ENCODE assay signal across 10 cellular contexts in the genomic region with DNA sequence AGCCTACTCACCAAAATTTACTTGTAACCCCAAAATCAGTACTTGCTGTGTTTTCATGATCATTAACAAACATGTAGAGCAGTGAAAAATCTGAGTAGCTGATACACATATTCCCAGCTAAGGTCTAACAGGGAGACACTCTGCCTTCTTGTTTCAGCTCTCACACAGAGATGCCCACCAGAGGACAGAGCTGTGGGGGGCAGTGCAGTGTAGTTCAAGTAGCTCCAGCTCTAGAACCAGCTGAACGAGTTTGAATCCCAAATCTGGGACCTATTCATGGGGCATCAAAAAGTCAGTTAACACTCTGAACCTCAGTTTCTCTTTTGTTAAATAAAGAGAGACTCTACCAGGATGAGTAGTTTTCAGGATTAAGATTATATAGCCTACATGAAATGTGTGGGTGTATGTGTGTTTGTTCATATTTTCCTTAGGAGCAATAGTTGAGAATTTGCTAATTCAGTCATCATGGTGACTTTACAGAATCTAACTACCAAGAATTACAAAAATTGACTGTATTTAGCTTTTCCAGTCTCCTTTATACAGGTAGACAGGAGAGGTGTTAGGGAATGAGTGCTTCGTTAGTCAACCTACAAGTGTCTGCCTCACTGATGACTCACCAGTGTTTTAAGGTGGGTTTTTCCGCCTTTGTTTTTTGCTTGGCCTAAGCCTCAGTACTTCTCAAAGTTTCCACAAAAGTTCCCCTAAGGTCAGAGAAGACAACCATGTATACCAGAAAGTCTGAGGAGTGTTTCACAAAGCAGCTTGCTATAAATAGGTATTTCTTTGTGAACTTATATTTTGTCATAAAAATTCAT.
DNase-seq lines count a peak whose midpoint lies in the region; ATAC-seq and TF ChIP-seq lines count a peak whose summit lies in the region.
"Had no signal": no experiment of that assay in that cellular context is flagged by ENCODE, and none has a peak within 500 bp of the region (broad histone marks: within the 10 kb centered on the region; RNA-seq: fewer than 3 reads in every experiment).

No MANE protein-coding gene starts in this region.

- H3K4me1 ChIP-seq in CD8-positive, alpha-beta T cell (ENCODE audit: insufficient read depth, low read length): peaks cover 9% of the 10 kb centered on the region

- no peaks in the 10 kb centered on the region for H3K9me3 ChIP-seq in CD8-positive, alpha-beta T cell (ENCODE audit: low read length)

- CTCF ChIA-PET in CD8-positive, alpha-beta T cell (lab: Charles Lee): no interaction called here

- no peaks in the 10 kb centered on the region for H3K27me3 ChIP-seq in CD8-positive, alpha-beta T cell (ENCODE audit: insufficient read depth, low read length)

- DNase-seq in CD8-positive, alpha-beta T cell: peak in 1 of 7 experiments; percentile 17
- DNase-seq in activated naive CD8-positive, alpha-beta T cell treated with anti-CD3 and anti-CD28 coated beads for 36 hours: peak; percentile 58
- DNase-seq in ecto neural progenitor cell (ENCODE audit: low spot score): no peak
- no peak for DNase-seq in hippocampal formation (lab: John Stamatoyannopoulos, UW)
- DNase-seq in NCI-H446 (lab: John Stamatoyannopoulos, UW): no peak
- DNase-seq: C1 segment of cervical spinal cord, NCI-H446 treated with DMSO at 0.1 percent for 48 hours had no signal

- TF ChIP-seq CTCF in CD8-positive, alpha-beta T cell (IDR thresholded peaks at IDR 0.05): no peak

- H3K4me3 Mint-ChIP-seq in CD8-positive, alpha-beta T cell: no peak overlapping the region
- peak overlapping the region; percentile 61 for H3K4me3 Mint-ChIP-seq in activated naive CD8-positive, alpha-beta T cell treated with anti-CD3 and anti-CD28 coated beads for 36 hours

- peak; percentile 86 for ATAC-seq in CD8-positive, alpha-beta T cell
- ATAC-seq in GM19372 (IDR thresholded peaks at IDR 0.05; ENCODE audit: low read depth, unreplicated experiment) (peak; percentile 80), HG03280 (IDR thresholded peaks at IDR 0.05; ENCODE audit: unreplicated experiment) (peak; percentile 68), GM21515 (IDR thresholded peaks at IDR 0.05; ENCODE audit: unreplicated experiment) (no peak)

- peaks cover 18% of the 10 kb centered on the region for H3K4me1 Mint-ChIP-seq in CD8-positive, alpha-beta T cell (ENCODE audit: low read depth)
- H3K4me1 Mint-ChIP-seq in activated naive CD8-positive, alpha-beta T cell treated with anti-CD3 and anti-CD28 coated beads for 36 hours: peaks cover 52% of the 10 kb centered on the region

- no peak overlapping the region for H3K4me3 ChIP-seq in CD8-positive, alpha-beta T cell (ENCODE audit: low read depth, low read length)

- no peak overlapping the region for H3K27ac ChIP-seq in CD8-positive, alpha-beta T cell (ENCODE audit: low read depth, low read length)

- H3K36me3 Mint-ChIP-seq in CD8-positive, alpha-beta T cell: peaks cover 2% of the 10 kb centered on the region
- peaks cover 65% of the 10 kb centered on the region for H3K36me3 Mint-ChIP-seq in activated naive CD8-positive, alpha-beta T cell treated with anti-CD3 and anti-CD28 coated beads for 36 hours

- H3K36me3 ChIP-seq in CD8-positive, alpha-beta T cell (ENCODE audit: insufficient read depth, low read length): no peaks in the 10 kb centered on the region

- H3K27me3 Mint-ChIP-seq in CD8-positive, alpha-beta T cell (ENCODE audit: low read depth): no peaks in the 10 kb centered on the region
- H3K27me3 Mint-ChIP-seq in activated naive CD8-positive, alpha-beta T cell treated with anti-CD3 and anti-CD28 coated beads for 36 hours: no peaks in the 10 kb centered on the region

- POLR2A ChIA-PET in CD8-positive, alpha-beta T cell (lab: Charles Lee): interaction anchor here (1.3 to 1.7 kb wide), 2 partner anchors 8 to 21 kb away, joined by 3 read pairs; no protein-coding TSS in a partner anchor

- intact Hi-C loops in CD8-positive, alpha-beta T cell (cut with DNase I, micrococcal nuclease): no loop called here

- H3K27ac Mint-ChIP-seq in CD8-positive, alpha-beta T cell: no peak overlapping the region
- H3K27ac Mint-ChIP-seq in activated naive CD8-positive, alpha-beta T cell treated with anti-CD3 and anti-CD28 coated beads for 36 hours: peak overlapping the region; percentile 98

- no peaks in the 10 kb centered on the region for H3K9me3 Mint-ChIP-seq in CD8-positive, alpha-beta T cell
- H3K9me3 Mint-ChIP-seq in activated naive CD8-positive, alpha-beta T cell treated with anti-CD3 and anti-CD28 coated beads for 36 hours: peaks cover 22% of the 10 kb centered on the region
